Comparison of ENCODE assay signal across 16 cellular contexts in the genomic region with DNA sequence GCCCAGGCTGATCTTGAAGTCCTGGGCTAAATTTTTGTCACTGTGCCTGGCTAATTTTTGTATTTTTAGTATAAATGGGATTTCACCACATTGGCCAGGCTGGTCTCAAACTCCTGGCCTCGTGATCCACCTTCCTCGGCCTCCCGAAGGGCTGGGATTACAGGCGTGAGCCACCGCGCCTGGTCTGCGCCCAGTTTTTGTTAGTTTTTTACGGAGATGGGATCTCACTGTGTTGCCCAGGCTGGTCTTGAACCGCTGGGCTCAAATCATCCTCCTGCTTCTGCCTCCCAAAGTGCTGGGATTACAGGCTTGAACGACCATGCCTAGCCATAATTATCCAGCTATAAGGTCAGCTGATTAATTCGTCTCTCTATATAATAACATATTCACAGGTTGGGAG. TPM values are rescaled to one million over a fixed set of nuclear protein-coding genes. Genes with fewer than 3 reads are reported as not detected.
DNase-seq lines count a peak whose midpoint lies in the region; ATAC-seq and TF ChIP-seq lines count a peak whose summit lies in the region.
"Had no signal": no experiment of that assay in that cellular context is flagged by ENCODE, and none has a peak within 500 bp of the region (broad histone marks: within the 10 kb centered on the region; RNA-seq: fewer than 3 reads in every experiment).

No MANE protein-coding gene starts in this region.

- H3K27me3 Mint-ChIP-seq in activated naive CD4-positive, alpha-beta T cell treated with anti-CD3 and anti-CD28 coated beads, Interleukin-2, amount 10 ng/mL, durations not matched to agents 7 days and 5 days, result no peaks in the 10 kb centered on the region
- H3K27me3 Mint-ChIP-seq in activated B cell treated with CpG ODN at 0.5 μM for 24 hours, result no peaks in the 10 kb centered on the region
- H3K27me3 Mint-ChIP-seq in stimulated activated memory B cell treated with anti-CD40 and anti-IgM and Interleukin-4, amounts not matched to agents 10 μg/mL and 1 μg/mL and 100 μg/mL, for 72 hours, result no peaks in the 10 kb centered on the region

- H3K9me3 ChIP-seq in gastroesophageal sphincter, result no peaks in the 10 kb centered on the region
- H3K9me3 ChIP-seq: body of pancreas, ovary, thoracic aorta had no signal

- peaks cover 0 to 43% (median 9%) of the 10 kb centered on the region in 3 donors for H3K4me1 ChIP-seq in gastroesophageal sphincter

- H3K36me3 Mint-ChIP-seq in activated naive CD4-positive, alpha-beta T cell treated with anti-CD3 and anti-CD28 coated beads, Interleukin-2, amount 10 ng/mL, durations not matched to agents 7 days and 5 days, result peaks cover 3% of the 10 kb centered on the region
- H3K36me3 Mint-ChIP-seq in activated B cell treated with CpG ODN at 0.5 μM for 24 hours (ENCODE audit: low read depth), result peaks cover 13% of the 10 kb centered on the region
- peaks cover 16% of the 10 kb centered on the region for H3K36me3 Mint-ChIP-seq in stimulated activated memory B cell treated with anti-CD40 and anti-IgM and Interleukin-4, amounts not matched to agents 10 μg/mL and 1 μg/mL and 100 μg/mL, for 72 hours

- intact Hi-C loops in activated B cell treated with CpG ODN at 0.5 μM for 24 hours (cut with micrococcal nuclease), result loop anchor here (10.0 kb wide), 1 partner anchor 371 kb away; no protein-coding TSS in a partner anchor

- CTCF ChIA-PET in activated naive CD4-positive, alpha-beta T cell treated with anti-CD3 and anti-CD28 coated beads, Interleukin-2, amount 10 ng/mL, durations not matched to agents 7 days and 5 days (lab: Charles Lee), result no interaction called here
- CTCF ChIA-PET in activated B cell treated with CpG ODN at 0.5 μM for 24 hours (lab: Charles Lee), result no interaction called here

- H3K27me3 ChIP-seq in gastroesophageal sphincter, result no peaks in the 10 kb centered on the region
- H3K27me3 ChIP-seq: body of pancreas, ovary had no signal

- 89 to 100% methylated on average over 1 to 11 of the region's 11 CpGs for WGBS in gastroesophageal sphincter (ENCODE audit: low coverage in 1 of 2), 2 donors

- ATAC-seq in activated B cell treated with CpG ODN at 0.5 μM for 24 hours (ENCODE audit: low read depth) (no peak), gastroesophageal sphincter (no peak), GM19324 (IDR thresholded peaks at IDR 0.05; ENCODE audit: low FRiP score, unreplicated experiment) (no peak)
- no peak for ATAC-seq in stimulated activated memory B cell treated with anti-CD40 and anti-IgM and Interleukin-4, amounts not matched to agents 10 μg/mL and 1 μg/mL and 100 μg/mL, for 72 hours
- ATAC-seq: body of pancreas had no signal

- H3K27ac ChIP-seq in gastroesophageal sphincter, result peak overlapping the region in 3 of 4 donors; percentile 28 to 99 (median 97)
- H3K27ac ChIP-seq: ovary had no signal

- no peak for TF ChIP-seq EP300 in gastroesophageal sphincter (IDR thresholded peaks at IDR 0.05)

- H3K36me3 ChIP-seq in gastroesophageal sphincter, result peaks cover 0 to 15% of the 10 kb centered on the region in 2 donors
- H3K36me3 ChIP-seq: ovary had no signal

- H3K4me1 Mint-ChIP-seq in activated naive CD4-positive, alpha-beta T cell treated with anti-CD3 and anti-CD28 coated beads, Interleukin-2, amount 10 ng/mL, durations not matched to agents 7 days and 5 days, result peaks cover 48% of the 10 kb centered on the region
- H3K4me1 Mint-ChIP-seq in activated B cell treated with CpG ODN at 0.5 μM for 24 hours, result peaks cover 32% of the 10 kb centered on the region
- H3K4me1 Mint-ChIP-seq in stimulated activated memory B cell treated with anti-CD40 and anti-IgM and Interleukin-4, amounts not matched to agents 10 μg/mL and 1 μg/mL and 100 μg/mL, for 72 hours, result peaks cover 47% of the 10 kb centered on the region

- H3K27ac Mint-ChIP-seq in activated naive CD4-positive, alpha-beta T cell treated with anti-CD3 and anti-CD28 coated beads, Interleukin-2, amount 10 ng/mL, durations not matched to agents 7 days and 5 days, result peak overlapping the region; percentile 99
- peak overlapping the region; percentile 70 for H3K27ac Mint-ChIP-seq in activated B cell treated with CpG ODN at 0.5 μM for 24 hours
- peak overlapping the region; percentile 57 for H3K27ac Mint-ChIP-seq in stimulated activated memory B cell treated with anti-CD40 and anti-IgM and Interleukin-4, amounts not matched to agents 10 μg/mL and 1 μg/mL and 100 μg/mL, for 72 hours

- peak overlapping the region; percentile 61 for H3K4me3 Mint-ChIP-seq in activated naive CD4-positive, alpha-beta T cell treated with anti-CD3 and anti-CD28 coated beads, Interleukin-2, amount 10 ng/mL, durations not matched to agents 7 days and 5 days
- H3K4me3 Mint-ChIP-seq in activated B cell treated with CpG ODN at 0.5 μM for 24 hours, result peak overlapping the region; percentile 64
- no peak overlapping the region for H3K4me3 Mint-ChIP-seq in stimulated activated memory B cell treated with anti-CD40 and anti-IgM and Interleukin-4, amounts not matched to agents 10 μg/mL and 1 μg/mL and 100 μg/mL, for 72 hours

- TF ChIP-seq CTCF in activated B cell treated with CpG ODN at 0.5 μM for 24 hours (IDR thresholded peaks at IDR 0.05) (no peak), gastroesophageal sphincter (IDR thresholded peaks at IDR 0.05) (no peak)

- H3K4me3 ChIP-seq in gastroesophageal sphincter, result no peak overlapping the region
- H3K4me3 ChIP-seq: body of pancreas, ovary, thoracic aorta had no signal

- DNase-seq in activated naive CD4-positive, alpha-beta T cell treated with anti-CD3 and anti-CD28 coated beads, Interleukin-2, amount 10 ng/mL, durations not matched to agents 7 days and 5 days, result no peak
- DNase-seq in activated naive CD4-positive, alpha-beta T cell treated with Interleukin-2 at 50 U/mL for 16 hours, result no peak
- DNase-seq in activated B cell treated with CpG ODN at 0.5 μM for 24 hours (no peak), mesenteric fat pad (ENCODE audit: low spot score) (no peak), inferior parietal cortex (ENCODE audit: extremely low spot score) (no peak)
- DNase-seq: activated CD8-positive, alpha-beta memory T cell treated with anti-CD3 and anti-CD28 coated beads, Interleukin-2, amount 50 U/mL, for 48 hours; body of pancreas; foreskin fibroblast; SHP77; stimulated activated CD4-positive, alpha-beta T cell treated with anti-CD3 and anti-CD28 coated beads, Interleukin-12 subunit alpha, Interleukin-12 subunit beta, amount 100 ng/mL, for 4 hours had no signal

- POLR2A ChIA-PET in activated B cell treated with CpG ODN at 0.5 μM for 24 hours (lab: Charles Lee), result interaction anchor here (1.1 to 1.2 kb wide), 2 partner anchors 13 to 19 kb away, joined by 3 read pairs; no protein-coding TSS in a partner anchor

- TF ChIP-seq POLR2A in gastroesophageal sphincter (IDR thresholded peaks at IDR 0.05), result no peak

- H3K9me3 Mint-ChIP-seq in activated naive CD4-positive, alpha-beta T cell treated with anti-CD3 and anti-CD28 coated beads, Interleukin-2, amount 10 ng/mL, durations not matched to agents 7 days and 5 days, result no peaks in the 10 kb centered on the region
- H3K9me3 Mint-ChIP-seq in activated B cell treated with CpG ODN at 0.5 μM for 24 hours, result no peaks in the 10 kb centered on the region
- H3K9me3 Mint-ChIP-seq in stimulated activated memory B cell treated with anti-CD40 and anti-IgM and Interleukin-4, amounts not matched to agents 10 μg/mL and 1 μg/mL and 100 μg/mL, for 72 hours, result no peaks in the 10 kb centered on the region

RNA-seq across cellular contexts. Expression of gene CEMP1, which starts 2.7 kb away (rescaled TPM):
- total RNA-seq in activated B cell treated with CpG ODN at 0.5 μM for 24 hours (0.16 and 0.66 TPM in 2 replicates), gastroesophageal sphincter (under 1 TPM in 1 of 4 donors, not detected in 3; 0.40 TPM), mesenteric fat pad (not detected)
- total RNA-seq: M059J had no signal

RNA-seq across cellular contexts. Expression of gene PDPK1, which starts 3.9 kb away (rescaled TPM):
- total RNA-seq in activated B cell treated with CpG ODN at 0.5 μM for 24 hours (42.5 and 62.0 TPM in 2 replicates), gastroesophageal sphincter (10 to 100 TPM; 30.8 to 43.1 (median 36.5) TPM), mesenteric fat pad (43.0 TPM)

RNA-seq across cellular contexts. Expression of gene AMDHD2, which starts 13.7 kb away (rescaled TPM):
- total RNA-seq in activated B cell treated with CpG ODN at 0.5 μM for 24 hours (65.5 and 90.8 TPM in 2 replicates), gastroesophageal sphincter (10 to 100 TPM; 14.0 to 29.1 (median 23.4) TPM), mesenteric fat pad (45.3 TPM)

RNA-seq across cellular contexts. Expression of gene ATP6V0C, which starts 20.2 kb away (rescaled TPM):
- total RNA-seq in activated B cell treated with CpG ODN at 0.5 μM for 24 hours (74.9 and 91.4 TPM in 2 replicates), gastroesophageal sphincter (10 to 100 TPM; 37.5 to 62.2 (median 50.9) TPM), mesenteric fat pad (203 TPM)

RNA-seq across cellular contexts. Expression of gene TBC1D24, which starts 59.0 kb away (rescaled TPM):
- 9.1 and 12.6 TPM in 2 replicates for total RNA-seq in activated B cell treated with CpG ODN at 0.5 μM for 24 hours
- total RNA-seq in gastroesophageal sphincter, result 10 to 100 TPM in 3 of 4 donors, 1 to 10 TPM in 1; 6.2 to 18.4 (median 14.2) TPM
- 24.9 TPM for total RNA-seq in mesenteric fat pad
